In genomic region chr4:125283702-125284279, GRCh38 we compare ENCODE assay signal across 8 cellular contexts. TPM values are rescaled to one million over a fixed set of nuclear protein-coding genes. Genes with fewer than 3 reads are reported as not detected.
A peak's percentile ranks its signal among the peaks of the same experiment; 100 is the strongest.
DNase-seq lines count a peak whose midpoint lies in the region; ATAC-seq, FAIRE-seq and TF ChIP-seq lines count a peak whose summit lies in the region.

No MANE protein-coding gene starts in this region.

- TF ChIP-seq CTCF in WTC11 (IDR thresholded peaks at IDR 0.05) (peak; percentile 37), kidney (IDR thresholded peaks at IDR 0.05; ENCODE audit: borderline replicate concordance, extremely low read depth, insufficient read depth) (peak; percentile 43)

- peaks cover 4% of the 10 kb centered on the region for H3K9me3 Mint-ChIP-seq in WTC11

- H3K27me3 Mint-ChIP-seq in WTC11 (ENCODE audit: low read depth) (no peaks in the 10 kb centered on the region), T-helper 17 cell (no peaks in the 10 kb centered on the region)

- H3K27ac ChIP-seq in kidney (ENCODE audit: low read depth in 2 of 2, low read length in 2 of 2): no peak overlapping the region

- H3K4me1 Mint-ChIP-seq in WTC11: peaks cover 12% of the 10 kb centered on the region
- H3K4me1 Mint-ChIP-seq in T-helper 17 cell: no peaks in the 10 kb centered on the region

- H3K36me3 ChIP-seq in kidney (ENCODE audit: control insufficient read depth in 1 of 2, insufficient read depth in 2 of 2, low read length in 2 of 2): no peaks in the 10 kb centered on the region

- ATAC-seq in HG03280 (IDR thresholded peaks at IDR 0.05; ENCODE audit: unreplicated experiment) (peak; percentile 48), WTC11 (no peak), T-helper 17 cell (no peak), HG02981 (IDR thresholded peaks at IDR 0.05; ENCODE audit: unreplicated experiment) (no peak)

- H3K4me3 ChIP-seq in kidney (ENCODE audit: low read length in 2 of 2): no peak overlapping the region

- no peak overlapping the region for H3K27ac Mint-ChIP-seq in WTC11
- no peak overlapping the region for H3K27ac Mint-ChIP-seq in T-helper 17 cell

- peak; percentile 92 for FAIRE-seq in kidney (lab: Jason Lieb, UNC)

- H3K4me3 Mint-ChIP-seq in WTC11: no peak overlapping the region
- no peak overlapping the region for H3K4me3 Mint-ChIP-seq in T-helper 17 cell

- CTCF ChIA-PET in WTC11 (lab: Charles Lee): interaction anchor here (0.7 to 2.1 kb wide), 8 partner anchors 26 to 950 kb away, joined by 3 to 17 read pairs (median 4); partner anchors contain the start of gene FAT4

- no peaks in the 10 kb centered on the region for H3K9me3 ChIP-seq in kidney (ENCODE audit: control insufficient read depth in 1 of 2, low read length in 2 of 2)
- H3K9me3 ChIP-seq in T-helper 17 cell (ENCODE audit: control insufficient read depth, low read length, poor library complexity, severe bottlenecking): no peaks in the 10 kb centered on the region

- DNase-seq in NOMO-1 treated with DMSO at 0.1 percent for 48 hours (lab: John Stamatoyannopoulos, UW; ENCODE audit: unreplicated experiment): peak; percentile 35
- DNase-seq in NOMO-1 treated with dmso at 0.1 percent for 144 hours (lab: John Stamatoyannopoulos, UW; ENCODE audit: unreplicated experiment): no peak
- no peak for DNase-seq in WTC11 (ENCODE audit: low spot score)
- DNase-seq in kidney: no peak
- no peak for DNase-seq in T-helper 17 cell
- no peak for DNase-seq in NCI-H2107 treated with DMSO at 0.1 percent for 48 hours (lab: John Stamatoyannopoulos, UW; ENCODE audit: unreplicated experiment)

- H3K36me3 Mint-ChIP-seq in WTC11: no peaks in the 10 kb centered on the region
- H3K36me3 Mint-ChIP-seq in T-helper 17 cell (ENCODE audit: low read depth): no peaks in the 10 kb centered on the region

- POLR2A ChIA-PET in WTC11 (lab: Charles Lee): no interaction called here

- H3K9ac ChIP-seq in kidney (ENCODE audit: low read length in 2 of 2): no peak overlapping the region

- intact Hi-C loops in kidney (cut with DNase I): loop anchor here (10.0 kb wide), 1 partner anchor 949 kb away; no protein-coding TSS in a partner anchor

- H3K4me1 ChIP-seq in kidney (ENCODE audit: control insufficient read depth in 1 of 2, insufficient read depth in 1 of 2, low read depth in 1 of 2, low read length in 2 of 2): no peaks in the 10 kb centered on the region

TF ChIP-seq in WTC11, 78 proteins besides CTCF, POLR2A, EP300 and RAD21 (continues in another document):
- TF ChIP-seq ZNF263 (CRISPR knock-in tag; IDR thresholded peaks at IDR 0.05; ENCODE audit: low read depth) (no peak), ARID4B (CRISPR knock-in tag; IDR thresholded peaks at IDR 0.05; ENCODE audit: borderline replicate concordance) (no peak), RELA (CRISPR knock-in tag; IDR thresholded peaks at IDR 0.05; ENCODE audit: borderline replicate concordance) (no peak), NR2C2 (CRISPR knock-in tag; IDR thresholded peaks at IDR 0.05) (no peak), OVOL2 (CRISPR knock-in tag; IDR thresholded peaks at IDR 0.05; ENCODE audit: borderline replicate concordance) (no peak), JAZF1 (CRISPR knock-in tag; IDR thresholded peaks at IDR 0.05) (no peak), ELF4 (CRISPR knock-in tag; IDR thresholded peaks at IDR 0.05; ENCODE audit: low read depth) (no peak), ZNF317 (CRISPR knock-in tag; IDR thresholded peaks at IDR 0.05; ENCODE audit: borderline replicate concordance, low read depth) (no peak), FOXP1 (CRISPR knock-in tag; IDR thresholded peaks at IDR 0.05; ENCODE audit: borderline replicate concordance) (no peak), CREM (CRISPR knock-in tag; IDR thresholded peaks at IDR 0.05) (no peak), ATF6 (CRISPR knock-in tag; IDR thresholded peaks at IDR 0.05) (no peak), PREB (CRISPR knock-in tag; IDR thresholded peaks at IDR 0.05; ENCODE audit: borderline replicate concordance) (no peak), ZBTB43 (CRISPR knock-in tag; IDR thresholded peaks at IDR 0.05) (no peak), IRF2 (CRISPR knock-in tag; IDR thresholded peaks at IDR 0.05; ENCODE audit: borderline replicate concordance, low read depth) (no peak)

RNA-seq across cellular contexts. Expression of gene FAT4, which starts 31.0 kb away (rescaled TPM):
- 6.6 to 10.5 TPM (median 6.8 TPM) in 3 replicates for total RNA-seq in WTC11 (2021)
- 11.3 TPM for total RNA-seq in kidney
- polyA plus RNA-seq in kidney (ENCODE audit: insufficient read depth, low read depth, low replicate concordance): 0.99 TPM
- under 1 TPM in 1 of 2 donors, not detected in 1; 0.18 TPM for total RNA-seq in T-helper 17 cell
